In genomic region chr2:220127857-220128256, GRCh38 we compare ENCODE assay signal across 13 cellular contexts.
"Had no signal": no experiment of that assay in that cellular context is flagged by ENCODE, and none has a peak within 500 bp of the region (broad histone marks: within the 10 kb centered on the region; RNA-seq: fewer than 3 reads in every experiment).

No MANE protein-coding gene starts in this region.

- H3K27me3 Mint-ChIP-seq: dendritic cell treated with granulocyte-macrophage colony-stimulating factor and Interleukin-4, amounts not matched to agents 40 ng/mL and 50 ng/mL, for 4 days had no signal

- ATAC-seq: effector memory CD8-positive, alpha-beta T cell; left lung; mucosa of descending colon; naive thymus-derived CD8-positive, alpha-beta T cell; right cardiac atrium had no signal

- H3K36me3 Mint-ChIP-seq: immature natural killer cell; naive thymus-derived CD8-positive, alpha-beta T cell had no signal

- H3K27ac Mint-ChIP-seq: dendritic cell treated with granulocyte-macrophage colony-stimulating factor and Interleukin-4, amounts not matched to agents 40 ng/mL and 50 ng/mL, for 4 days; effector memory CD8-positive, alpha-beta T cell; immature natural killer cell; naive thymus-derived CD8-positive, alpha-beta T cell had no signal

- H3K4me3 Mint-ChIP-seq: dendritic cell treated with granulocyte-macrophage colony-stimulating factor and Interleukin-4, amounts not matched to agents 40 ng/mL and 50 ng/mL, for 4 days; effector memory CD8-positive, alpha-beta T cell; immature natural killer cell; naive thymus-derived CD8-positive, alpha-beta T cell had no signal

- H3K4me1 Mint-ChIP-seq: immature natural killer cell; naive thymus-derived CD8-positive, alpha-beta T cell had no signal

- DNase-seq: effector memory CD8-positive, alpha-beta T cell; immature natural killer cell; left lung; mucosa of descending colon; naive thymus-derived CD8-positive, alpha-beta T cell; right cardiac atrium; small intestine; stimulated activated CD4-positive, alpha-beta T cell treated with anti-CD3 and anti-CD28 coated beads, Interleukin-2, amount 100 ng/mL, for 48 hours; stimulated activated naive CD4-positive, alpha-beta T cell treated with Interleukin-2 at 50 U/mL for 16 hours; tibial artery had no signal

- H3K27ac ChIP-seq: cardiac muscle cell, left lung, neutrophil, tibial artery had no signal
